17 cellular contexts compared by ENCODE assay signal in the genomic region with DNA sequence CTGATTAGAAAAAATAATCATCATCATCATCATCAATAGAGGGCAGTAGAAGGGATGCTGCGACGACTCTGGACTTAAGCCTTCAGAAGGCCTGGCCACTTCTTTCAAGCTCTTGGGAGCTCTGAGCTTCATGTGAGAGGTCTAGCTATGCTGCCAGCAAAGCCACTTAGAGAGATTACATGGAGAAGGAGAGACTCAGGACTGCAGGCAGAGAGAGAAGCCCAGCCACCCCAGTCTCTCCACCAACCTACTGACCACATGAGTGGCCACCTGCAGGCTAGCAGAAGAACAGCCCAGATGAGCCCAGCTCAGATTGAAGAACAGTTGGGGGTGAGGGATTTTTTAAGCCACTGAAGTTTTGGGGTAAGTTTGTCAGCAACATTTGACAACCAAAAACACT. TPM values are rescaled to one million over a fixed set of nuclear protein-coding genes. Genes with fewer than 3 reads are reported as not detected.
DNase-seq lines count a peak whose midpoint lies in the region; ATAC-seq, FAIRE-seq and TF ChIP-seq lines count a peak whose summit lies in the region.
"Had no signal": no experiment of that assay in that cellular context is flagged by ENCODE, and none has a peak within 500 bp of the region (broad histone marks: within the 10 kb centered on the region; RNA-seq: fewer than 3 reads in every experiment).

No MANE protein-coding gene starts in this region.

- no peak for FAIRE-seq in A549 (lab: Jason Lieb, UNC)

- CTCF ChIA-PET in A549 (lab: Yijun Ruan, JAX) = interaction anchor here (1.0 to 1.1 kb wide), 2 partner anchors 10 kb away, joined by 3 to 4 read pairs; no protein-coding TSS in a partner anchor

- TF ChIP-seq CTCF in A549 (IDR thresholded peaks at IDR 0.05) = no peak
- 0 out of 2 replicates have a peak, but pooled peaks have one; percentile 5 for TF ChIP-seq CTCF in GM12874 (IDR thresholded peaks at IDR 0.05; ENCODE audit: insufficient read depth, low read depth, low read length)
- peak; percentile 24 for TF ChIP-seq CTCF in fibroblast of villous mesenchyme (IDR thresholded peaks at IDR 0.05; ENCODE audit: insufficient read depth, low read depth, low read length)

- no peak for TF ChIP-seq EP300 in A549 (IDR thresholded peaks at IDR 0.05)

- H3K9me3 ChIP-seq in A549 = no peaks in the 10 kb centered on the region
- H3K9me3 ChIP-seq: mucosa of descending colon, transverse colon had no signal

- POLR2A ChIA-PET in A549 (lab: Yijun Ruan, JAX) = no interaction called here

- WGBS in A549 (ENCODE audit: missing lambda C conversion rate) = 95% methylated on average over 2 of the region's 2 CpGs

- H3K4me3 ChIP-seq in A549 = no peak overlapping the region
- H3K4me3 ChIP-seq in fibroblast of villous mesenchyme (ENCODE audit: low read depth, low read length) = no peak overlapping the region
- H3K4me3 ChIP-seq: coronary artery, mucosa of descending colon, transverse colon had no signal

- no peak overlapping the region for H3K27ac ChIP-seq in A549
- H3K27ac ChIP-seq: coronary artery, transverse colon had no signal

- TF ChIP-seq RAD21 in A549 (conservative IDR thresholded peaks at IDR 0.05 in 1 of 2, IDR thresholded peaks at IDR 0.05 in 1 of 2) = no peak

- TF ChIP-seq POLR2A in A549 (IDR thresholded peaks at IDR 0.05; ENCODE audit: low read length) = no peak

- no peaks in the 10 kb centered on the region for H3K4me1 ChIP-seq in A549
- H3K4me1 ChIP-seq: transverse colon had no signal

- ATAC-seq in A549 (peak; percentile 87 to 94), GM19467 (IDR thresholded peaks at IDR 0.05; ENCODE audit: unreplicated experiment) (no peak), HG02610 (IDR thresholded peaks at IDR 0.05; ENCODE audit: unreplicated experiment) (no peak)
- ATAC-seq: activated naive CD8-positive, alpha-beta T cell treated with anti-CD3 and anti-CD28 coated beads, Interleukin-2, amount 50 U/mL, for 24 hours; mucosa of descending colon had no signal

- DNase-seq in A549 (ENCODE audit: low read depth in 1 of 2, low spot score in 1 of 2) (peak in 1 of 2 experiments; percentile 30), SK-MEL-5 (ENCODE audit: low read depth, low spot score) (peak; percentile 47), fibroblast of villous mesenchyme (ENCODE audit: low read depth) (no peak), NCI-H2196 (lab: John Stamatoyannopoulos, UW; ENCODE audit: unreplicated experiment) (no peak), GM19238 (ENCODE audit: insufficient read length, low spot score) (no peak)
- DNase-seq: activated CD4-positive, CD25-positive, alpha-beta regulatory T cell treated with anti-CD3 and anti-CD28 coated beads, Interleukin-2, amount 50 U/mL, for 72 hours; activated naive CD8-positive, alpha-beta T cell treated with anti-CD3 and anti-CD28 coated beads, Interleukin-2, amount 50 U/mL, for 24 hours; activated T-cell treated with anti-CD3 and anti-CD28 coated beads, Interleukin-2, amount 50 U/mL, for 1 hour; MM.1S; mucosa of descending colon; stimulated activated CD4-positive, alpha-beta T cell treated with anti-CD3 and anti-CD28 coated beads, Interleukin-1b, Interleukin-23, amount 100 ng/mL, for 48 hours; transverse colon had no signal

- H3K4me2 ChIP-seq in A549 = no peak overlapping the region

- in situ Hi-C loops in SK-MEL-5 (cut with HindIII; ENCODE audit: low pct_unique_long_range_greater_than_20kb, low sequenced_read_pairs) = no loop called here

TF ChIP-seq in A549, 52 proteins besides CTCF, POLR2A, EP300 and RAD21:
- no peak for TF ChIP-seq FOSB (CRISPR knock-in tag; IDR thresholded peaks at IDR 0.05)
- TF ChIP-seq EHMT2 (IDR thresholded peaks at IDR 0.05; ENCODE audit: low read depth) = no peak
- TF ChIP-seq JUNB (IDR thresholded peaks at IDR 0.05) = no peak
- TF ChIP-seq CBX2 (IDR thresholded peaks at IDR 0.05; ENCODE audit: borderline replicate concordance, low read depth) = no peak
- no peak for TF ChIP-seq ZSCAN20 (CRISPR knock-in tag; IDR thresholded peaks at IDR 0.05)
- TF ChIP-seq, protein P1, sequence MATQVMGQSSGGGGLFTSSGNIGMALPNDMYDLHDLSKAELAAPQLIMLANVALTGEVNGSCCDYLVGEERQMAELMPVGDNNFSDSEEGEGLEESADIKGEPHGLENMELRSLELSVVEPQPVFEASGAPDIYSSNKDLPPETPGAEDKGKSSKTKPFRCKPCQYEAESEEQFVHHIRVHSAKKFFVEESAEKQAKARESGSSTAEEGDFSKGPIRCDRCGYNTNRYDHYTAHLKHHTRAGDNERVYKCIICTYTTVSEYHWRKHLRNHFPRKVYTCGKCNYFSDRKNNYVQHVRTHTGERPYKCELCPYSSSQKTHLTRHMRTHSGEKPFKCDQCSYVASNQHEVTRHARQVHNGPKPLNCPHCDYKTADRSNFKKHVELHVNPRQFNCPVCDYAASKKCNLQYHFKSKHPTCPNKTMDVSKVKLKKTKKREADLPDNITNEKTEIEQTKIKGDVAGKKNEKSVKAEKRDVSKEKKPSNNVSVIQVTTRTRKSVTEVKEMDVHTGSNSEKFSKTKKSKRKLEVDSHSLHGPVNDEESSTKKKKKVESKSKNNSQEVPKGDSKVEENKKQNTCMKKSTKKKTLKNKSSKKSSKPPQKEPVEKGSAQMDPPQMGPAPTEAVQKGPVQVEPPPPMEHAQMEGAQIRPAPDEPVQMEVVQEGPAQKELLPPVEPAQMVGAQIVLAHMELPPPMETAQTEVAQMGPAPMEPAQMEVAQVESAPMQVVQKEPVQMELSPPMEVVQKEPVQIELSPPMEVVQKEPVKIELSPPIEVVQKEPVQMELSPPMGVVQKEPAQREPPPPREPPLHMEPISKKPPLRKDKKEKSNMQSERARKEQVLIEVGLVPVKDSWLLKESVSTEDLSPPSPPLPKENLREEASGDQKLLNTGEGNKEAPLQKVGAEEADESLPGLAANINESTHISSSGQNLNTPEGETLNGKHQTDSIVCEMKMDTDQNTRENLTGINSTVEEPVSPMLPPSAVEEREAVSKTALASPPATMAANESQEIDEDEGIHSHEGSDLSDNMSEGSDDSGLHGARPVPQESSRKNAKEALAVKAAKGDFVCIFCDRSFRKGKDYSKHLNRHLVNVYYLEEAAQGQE (IDR thresholded peaks at IDR 0.05) = no peak
- TF ChIP-seq, protein P2, sequence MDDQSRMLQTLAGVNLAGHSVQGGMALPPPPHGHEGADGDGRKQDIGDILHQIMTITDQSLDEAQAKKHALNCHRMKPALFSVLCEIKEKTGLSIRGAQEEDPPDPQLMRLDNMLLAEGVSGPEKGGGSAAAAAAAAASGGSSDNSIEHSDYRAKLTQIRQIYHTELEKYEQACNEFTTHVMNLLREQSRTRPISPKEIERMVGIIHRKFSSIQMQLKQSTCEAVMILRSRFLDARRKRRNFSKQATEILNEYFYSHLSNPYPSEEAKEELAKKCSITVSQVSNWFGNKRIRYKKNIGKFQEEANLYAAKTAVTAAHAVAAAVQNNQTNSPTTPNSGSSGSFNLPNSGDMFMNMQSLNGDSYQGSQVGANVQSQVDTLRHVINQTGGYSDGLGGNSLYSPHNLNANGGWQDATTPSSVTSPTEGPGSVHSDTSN (IDR thresholded peaks at IDR 0.05) = no peak
- TF ChIP-seq, protein P3, sequence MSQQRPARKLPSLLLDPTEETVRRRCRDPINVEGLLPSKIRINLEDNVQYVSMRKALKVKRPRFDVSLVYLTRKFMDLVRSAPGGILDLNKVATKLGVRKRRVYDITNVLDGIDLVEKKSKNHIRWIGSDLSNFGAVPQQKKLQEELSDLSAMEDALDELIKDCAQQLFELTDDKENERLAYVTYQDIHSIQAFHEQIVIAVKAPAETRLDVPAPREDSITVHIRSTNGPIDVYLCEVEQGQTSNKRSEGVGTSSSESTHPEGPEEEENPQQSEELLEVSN (IDR thresholded peaks at IDR 0.05; ENCODE audit: borderline replicate concordance, low read depth) = no peak
- no peak for TF ChIP-seq TP53 (CRISPR knock-in tag; IDR thresholded peaks at IDR 0.05)
- TF ChIP-seq ZFP36 (IDR thresholded peaks at IDR 0.05; ENCODE audit: borderline replicate concordance, partially characterized antibody) = no peak
- no peak for TF ChIP-seq CBX8 (IDR thresholded peaks at IDR 0.05)
- TF ChIP-seq FOSL2 (IDR thresholded peaks at IDR 0.05) = no peak
- TF ChIP-seq FOSL2 (CRISPR knock-in tag; IDR thresholded peaks at IDR 0.05) = no peak
- TF ChIP-seq, protein P4, sequence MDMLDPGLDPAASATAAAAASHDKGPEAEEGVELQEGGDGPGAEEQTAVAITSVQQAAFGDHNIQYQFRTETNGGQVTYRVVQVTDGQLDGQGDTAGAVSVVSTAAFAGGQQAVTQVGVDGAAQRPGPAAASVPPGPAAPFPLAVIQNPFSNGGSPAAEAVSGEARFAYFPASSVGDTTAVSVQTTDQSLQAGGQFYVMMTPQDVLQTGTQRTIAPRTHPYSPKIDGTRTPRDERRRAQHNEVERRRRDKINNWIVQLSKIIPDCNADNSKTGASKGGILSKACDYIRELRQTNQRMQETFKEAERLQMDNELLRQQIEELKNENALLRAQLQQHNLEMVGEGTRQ (IDR thresholded peaks at IDR 0.05) = no peak
- no peak for TF ChIP-seq HDAC2 (IDR thresholded peaks at IDR 0.05)

RNA-seq across cellular contexts. Expression of a gene that starts 17.1 kb away (rescaled TPM):
- polyA plus RNA-seq in A549 (2011; rRNA removed) (2.1 and 2.7 TPM in 2 replicates), A549 (2017; fragmentation: RNase III; extraction: RNeasy Plus Mini Kit Qiagen cat#74134 plus additional on column Dnase treatment) (1.5 to 2.1 TPM (median 1.5 TPM) in 3 replicates)
- polyA plus RNA-seq in A549 (2012; cell fraction: cytosol; rRNA removed) = 0.54 and 0.75 TPM in 2 replicates
- 0.40 and 0.51 TPM in 2 replicates for polyA plus RNA-seq in A549 (2012; cell fraction: nucleus; rRNA removed)
- polyA minus RNA-seq in A549 (2011; rRNA and poly(A)+ RNA removed) = 0.78 and 1.9 TPM in 2 replicates
- 4.5 and 7.0 TPM in 2 replicates for total RNA-seq in SK-MEL-5 (2014; rRNA removed; shearing (Covaris generic))
- 4.6 and 11.9 TPM in 2 replicates for polyA plus RNA-seq in SK-MEL-5 (2015; cell fraction: cytosol; rRNA removed)
- polyA plus RNA-seq in SK-MEL-5 (2015; cell fraction: nucleus; rRNA removed) = 1.6 and 1.9 TPM in 2 replicates
- total RNA-seq in fibroblast of villous mesenchyme = under 0.01 and 0.43 TPM in 2 replicates
- total RNA-seq: B cell had no signal

Comparison
In these comparisons a context has a peak if more than half of its experiments do, and no peak if none do; other contexts are left out.
1. ATAC-seq: peak in A549 (2 of 2); none in GM19467 (single experiment) and HG02610 (single experiment).